13 cellular contexts compared by ENCODE assay signal in the genomic region with DNA sequence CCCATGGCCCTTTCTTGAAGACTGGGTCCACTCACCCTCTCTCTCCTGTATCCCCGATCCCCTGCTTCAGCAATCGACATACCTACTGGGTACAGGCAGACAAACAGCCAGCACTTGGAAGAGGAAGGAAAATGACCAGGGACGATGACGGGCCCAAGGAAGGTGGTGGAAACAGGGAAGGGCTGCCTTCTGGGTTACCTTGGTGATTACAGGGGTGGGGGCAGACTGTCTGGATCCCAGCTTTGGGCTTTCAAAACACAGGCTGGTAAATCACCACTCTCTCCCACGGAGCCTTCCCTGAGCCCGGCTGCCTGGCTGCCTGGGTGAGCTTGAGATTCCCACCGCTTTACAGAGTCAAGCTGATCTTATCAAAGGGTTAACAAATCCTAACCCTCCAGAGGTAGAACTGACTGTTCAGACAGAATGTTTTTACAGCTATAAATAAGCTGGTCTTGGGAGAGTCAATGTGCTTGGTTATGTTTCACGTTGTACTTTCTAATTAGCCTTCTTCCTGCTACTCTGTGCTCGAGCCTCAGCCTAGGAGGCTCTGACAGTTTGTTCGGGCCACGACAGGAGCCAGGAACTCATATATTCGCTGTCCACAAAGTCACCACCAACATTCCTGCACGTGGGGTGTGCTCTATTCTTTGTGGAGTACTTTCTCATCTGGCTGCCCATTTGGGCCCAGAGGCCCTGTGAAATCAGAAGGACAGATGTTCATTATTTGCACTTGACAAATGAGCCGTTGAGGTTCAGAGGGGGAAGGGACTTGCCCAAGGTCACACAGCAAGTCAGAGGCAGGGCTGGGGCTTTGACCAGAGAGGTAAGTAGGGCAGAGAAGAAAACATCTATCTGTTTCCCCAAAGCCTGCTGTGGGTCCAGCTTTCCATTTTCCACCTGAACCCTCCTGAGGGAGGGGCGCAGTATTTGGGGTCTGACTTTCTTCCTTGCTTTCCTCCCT.
A peak's percentile ranks its signal among the peaks of the same experiment; 100 is the strongest.
DNase-seq lines count a peak whose midpoint lies in the region; ATAC-seq and TF ChIP-seq lines count a peak whose summit lies in the region.
"Had no signal": no experiment of that assay in that cellular context is flagged by ENCODE, and none has a peak within 500 bp of the region (broad histone marks: within the 10 kb centered on the region; RNA-seq: fewer than 3 reads in every experiment).

No MANE protein-coding gene starts in this region.

- no CpG with 5 or more reads among the region's 15 CpGs for WGBS in trophoblast cell (ENCODE audit: extremely low coverage, insufficient coverage, insufficient read length)

- peaks cover 77% of the 10 kb centered on the region for H3K4me1 ChIP-seq in BLaER1
- peaks cover 2% of the 10 kb centered on the region in 2 experiments for H3K4me1 ChIP-seq in trophoblast cell (ENCODE audit: control insufficient read depth in 1 of 2, insufficient read depth in 2 of 2, low read length in 2 of 2)
- H3K4me1 ChIP-seq: Caco-2 had no signal

- H3K14ac ChIP-seq in trophoblast cell (ENCODE audit: low read length): no peak overlapping the region

- no peak overlapping the region for H2AK5ac ChIP-seq in trophoblast cell (ENCODE audit: low read length)

- peaks cover 57% of the 10 kb centered on the region for H3K4me1 Mint-ChIP-seq in brain
- H3K4me1 Mint-ChIP-seq: immature natural killer cell had no signal

- H4K20me1 ChIP-seq in BLaER1: no peaks in the 10 kb centered on the region

- H3K27ac ChIP-seq in BLaER1 (no peak overlapping the region; the same call in 1 of the 2 replicates), trophoblast cell (ENCODE audit: low read depth, low read length) (no peak overlapping the region)

- no peak overlapping the region for H2BK5ac ChIP-seq in trophoblast cell (ENCODE audit: low read depth, low read length, poor library complexity)

- H3K18ac ChIP-seq in trophoblast cell (ENCODE audit: low read length): no peak overlapping the region

- no peak overlapping the region for H2AFZ ChIP-seq in trophoblast cell (ENCODE audit: insufficient read depth, low read length, poor library complexity)

- ATAC-seq in left ventricle myocardium superior (peak; percentile 78), HG03108 (IDR thresholded peaks at IDR 0.05; ENCODE audit: unreplicated experiment) (no peak)
- ATAC-seq: HCT116 had no signal

- H3K79me1 ChIP-seq in trophoblast cell (ENCODE audit: low read length): no peaks in the 10 kb centered on the region

- DNase-seq in left ventricle myocardium superior (no peak), retinal pigment epithelial cell (ENCODE audit: low read depth) (peak; percentile 62), posterior vena cava (ENCODE audit: low spot score) (no peak), trophoblast cell (no peak)
- DNase-seq in activated CD8-positive, alpha-beta memory T cell treated with anti-CD3 and anti-CD28 coated beads, Interleukin-2, amount 50 U/mL, for 48 hours: no peak
- DNase-seq: Caco-2, immature natural killer cell, substantia nigra had no signal

- no peaks in the 10 kb centered on the region for H3K9me3 ChIP-seq in BLaER1
- H3K9me3 ChIP-seq in trophoblast cell (ENCODE audit: insufficient read depth, low read depth, low read length): no peaks in the 10 kb centered on the region
- H3K9me3 ChIP-seq: Caco-2 had no signal

- peak overlapping the region in 4 of 5 experiments; percentile 33 to 78 (median 49) for H3K27ac Mint-ChIP-seq in brain
- H3K27ac Mint-ChIP-seq: activated naive CD8-positive, alpha-beta T cell had no signal

- no peak overlapping the region for H4K12ac ChIP-seq in trophoblast cell (ENCODE audit: low read depth, low read length)

- H3K27me3 Mint-ChIP-seq in brain: peaks cover 7% of the 10 kb centered on the region
- H3K27me3 Mint-ChIP-seq: activated naive CD8-positive, alpha-beta T cell had no signal

- H3K4me3 Mint-ChIP-seq in brain: no peak overlapping the region
- H3K4me3 Mint-ChIP-seq: activated naive CD8-positive, alpha-beta T cell; immature natural killer cell had no signal

- no peak overlapping the region for H4K8ac ChIP-seq in trophoblast cell (ENCODE audit: low read depth, low read length)

- no peaks in the 10 kb centered on the region for H3K36me3 ChIP-seq in BLaER1
- no peaks in the 10 kb centered on the region for H3K36me3 ChIP-seq in trophoblast cell (ENCODE audit: control insufficient read depth in 1 of 2, insufficient read depth in 2 of 2, low read length in 2 of 2)

- H4K91ac ChIP-seq in trophoblast cell (ENCODE audit: low read depth, low read length): no peak overlapping the region

- H3K9me3 Mint-ChIP-seq in brain: peaks cover 0 to 3% (median 0%) of the 10 kb centered on the region in 5 experiments
- H3K9me3 Mint-ChIP-seq: immature natural killer cell had no signal

- no peak overlapping the region for H2BK12ac ChIP-seq in trophoblast cell (ENCODE audit: low read length)

- no peak overlapping the region for H2BK120ac ChIP-seq in trophoblast cell (ENCODE audit: insufficient read depth, low read length, poor library complexity)

- H3K9ac ChIP-seq in BLaER1 (no peak overlapping the region), trophoblast cell (ENCODE audit: low read length) (no peak overlapping the region)

- H3K36me3 Mint-ChIP-seq in brain: no peaks in the 10 kb centered on the region
- H3K36me3 Mint-ChIP-seq: activated naive CD8-positive, alpha-beta T cell; immature natural killer cell had no signal

- peak overlapping the region; percentile 73 for H3K4me2 ChIP-seq in BLaER1
- no peak overlapping the region for H3K4me2 ChIP-seq in trophoblast cell (ENCODE audit: low read length)

- H3K4me3 ChIP-seq in BLaER1 (no peak overlapping the region), retinal pigment epithelial cell (ENCODE audit: low read length) (no peak overlapping the region), trophoblast cell (ENCODE audit: low read depth, low read length) (no peak overlapping the region)

- H3K4ac ChIP-seq in trophoblast cell (ENCODE audit: low read depth, low read length): no peak overlapping the region

- intact Hi-C loops in left ventricle myocardium superior (cut with micrococcal nuclease): no loop called here
- intact Hi-C loops in posterior vena cava (cut with DNase I): no loop called here

- H3K23ac ChIP-seq in trophoblast cell (ENCODE audit: low read length): no peak overlapping the region

- TF ChIP-seq CTCF in brain (conservative IDR thresholded peaks at IDR 0.05): no peak
- no peak for TF ChIP-seq CTCF in retinal pigment epithelial cell (conservative IDR thresholded peaks at IDR 0.05; ENCODE audit: low read depth, low read length)

- H3K27me3 ChIP-seq in BLaER1 (no peaks in the 10 kb centered on the region), trophoblast cell (ENCODE audit: insufficient read depth, low read length) (no peaks in the 10 kb centered on the region)

- no peaks in the 10 kb centered on the region for H3K79me2 ChIP-seq in trophoblast cell (ENCODE audit: control insufficient read depth, insufficient read depth, low read length, poor library complexity)
